ENCODE assay signal across 1 cellular context in genomic region chr19:4609878-4610511, GRCh38.
TF ChIP-seq lines count a peak whose summit lies in the region.

No MANE protein-coding gene starts in this region.

TF ChIP-seq in GM12878, 131 proteins besides CTCF, POLR2A, EP300 and RAD21 (continued from another document):
- TF ChIP-seq ZNF384 (IDR thresholded peaks at IDR 0.05; ENCODE audit: borderline replicate concordance, low read depth, low read length) (peak; percentile 30; the same call in 1 of the 2 replicates), SPI1 (IDR thresholded peaks at IDR 0.05; ENCODE audit: borderline replicate concordance, insufficient read depth, low read depth, low read length) (peak; percentile 56; the same call in 1 of the 2 replicates), ZNF622 (IDR thresholded peaks at IDR 0.05) (no peak), YBX1 (IDR thresholded peaks at IDR 0.05) (no peak), FOXK2 (IDR thresholded peaks at IDR 0.05) (no peak)
